1 cellular context compared by ENCODE assay signal in genomic region chr1:154607748-154608521, GRCh38.
A peak's percentile ranks its signal among the peaks of the same experiment; 100 is the strongest.
TF ChIP-seq lines count a peak whose summit lies in the region.

Gene ADAR, minus strand, starts transcription at chr1:154608186. Its CDS starts 180 bp downstream, at chr1:154608006.

TF ChIP-seq in HepG2, 621 proteins besides CTCF, POLR2A, EP300 and RAD21 (continued from another document and continues in another):
- TF ChIP-seq HBP1 (CRISPR knock-in tag; IDR thresholded peaks at IDR 0.05; ENCODE audit: low read depth): no peak
- TF ChIP-seq ZNF20 (CRISPR knock-in tag; IDR thresholded peaks at IDR 0.05): no peak
- TF ChIP-seq ZNF264 (CRISPR knock-in tag; IDR thresholded peaks at IDR 0.05): no peak
- peak; percentile 66; the same call in 1 of the 2 replicates for TF ChIP-seq NR0B2 (CRISPR knock-in tag; IDR thresholded peaks at IDR 0.05)
- no peak for TF ChIP-seq ZNF589 (CRISPR knock-in tag; conservative IDR thresholded peaks at IDR 0.05)
- TF ChIP-seq CENPX (CRISPR knock-in tag; IDR thresholded peaks at IDR 0.05): no peak
- peak; percentile 14 for TF ChIP-seq TEAD3 (CRISPR knock-in tag; optimal IDR thresholded peaks at IDR 0.05; ENCODE audit: borderline replicate concordance)
- TF ChIP-seq ZFY (CRISPR knock-in tag; IDR thresholded peaks at IDR 0.05): peak; percentile 89
- peak; percentile 71 for TF ChIP-seq PHF21A (CRISPR knock-in tag; IDR thresholded peaks at IDR 0.05)
- TF ChIP-seq MTA3 (CRISPR knock-in tag; IDR thresholded peaks at IDR 0.05): no peak
- TF ChIP-seq DRAP1 (CRISPR knock-in tag; IDR thresholded peaks at IDR 0.05): 0 out of 2 replicates have a peak, but pooled peaks have one; percentile 1
- no peak for TF ChIP-seq SCMH1 (CRISPR knock-in tag; IDR thresholded peaks at IDR 0.05; ENCODE audit: borderline replicate concordance)
- TF ChIP-seq MXD1 (CRISPR knock-in tag; IDR thresholded peaks at IDR 0.05): peak; percentile 55; the same call in 1 of the 2 replicates
- no peak; the same call in none of the 2 replicates for TF ChIP-seq CREM (IDR thresholded peaks at IDR 0.05)
- TF ChIP-seq CREM (CRISPR knock-in tag; IDR thresholded peaks at IDR 0.05): no peak
- no peak; the same call in 1 of the 2 replicates for TF ChIP-seq ZNF503 (CRISPR knock-in tag; IDR thresholded peaks at IDR 0.05)
- TF ChIP-seq ZBTB7A (CRISPR knock-in tag; IDR thresholded peaks at IDR 0.05): no peak
- TF ChIP-seq BRD4 (CRISPR knock-in tag; IDR thresholded peaks at IDR 0.05): no peak
- TF ChIP-seq FLYWCH1 (CRISPR knock-in tag; IDR thresholded peaks at IDR 0.05): no peak
- peak; percentile 24; the same call in 1 of the 2 replicates for TF ChIP-seq ZBTB7B (CRISPR knock-in tag; IDR thresholded peaks at IDR 0.05)
- TF ChIP-seq MAZ (IDR thresholded peaks at IDR 0.05; ENCODE audit: borderline replicate concordance, low read depth, low read length): peak; percentile 47; the same call in 1 of the 2 replicates
- TF ChIP-seq MAZ (CRISPR knock-in tag; IDR thresholded peaks at IDR 0.05; ENCODE audit: low read depth): peak; percentile 31; the same call in 1 of the 2 replicates
- no peak for TF ChIP-seq ETS1 (CRISPR knock-in tag; IDR thresholded peaks at IDR 0.05)
- TF ChIP-seq NFYC (CRISPR knock-in tag; IDR thresholded peaks at IDR 0.05): no peak
- TF ChIP-seq HDAC1 (CRISPR knock-in tag; IDR thresholded peaks at IDR 0.05): no peak
- TF ChIP-seq ZMYM4 (CRISPR knock-in tag; IDR thresholded peaks at IDR 0.05): peak; percentile 6; the same call in 1 of the 2 replicates
- TF ChIP-seq GLMP (CRISPR knock-in tag; IDR thresholded peaks at IDR 0.05; ENCODE audit: borderline replicate concordance): no peak
- TF ChIP-seq FOXK1 (CRISPR knock-in tag; IDR thresholded peaks at IDR 0.05; ENCODE audit: borderline replicate concordance, low read depth): no peak
- TF ChIP-seq ZNF558 (CRISPR knock-in tag; IDR thresholded peaks at IDR 0.05; ENCODE audit: borderline replicate concordance): no peak; the same call in 1 of the 2 replicates
- no peak for TF ChIP-seq JUND (CRISPR knock-in tag; IDR thresholded peaks at IDR 0.05)
- no peak for TF ChIP-seq ZBTB40 (IDR thresholded peaks at IDR 0.05)
- TF ChIP-seq ZBTB40 (CRISPR knock-in tag; IDR thresholded peaks at IDR 0.05): 0 out of 2 replicates have a peak, but pooled peaks have one; percentile 25
- TF ChIP-seq TOE1 (CRISPR knock-in tag; IDR thresholded peaks at IDR 0.05): no peak
- TF ChIP-seq ZSCAN5A (CRISPR knock-in tag; IDR thresholded peaks at IDR 0.05; ENCODE audit: borderline replicate concordance): no peak
- TF ChIP-seq ZNF7 (CRISPR knock-in tag; IDR thresholded peaks at IDR 0.05): no peak
- TF ChIP-seq ZMAT5 (CRISPR knock-in tag; IDR thresholded peaks at IDR 0.05; ENCODE audit: borderline replicate concordance, low read depth): no peak
- TF ChIP-seq CAMTA2 (CRISPR knock-in tag; IDR thresholded peaks at IDR 0.05; ENCODE audit: borderline replicate concordance): no peak
- TF ChIP-seq ZNF567 (CRISPR knock-in tag; IDR thresholded peaks at IDR 0.05; ENCODE audit: borderline replicate concordance): no peak
- TF ChIP-seq MAFF (IDR thresholded peaks at IDR 0.05; ENCODE audit: low read depth, low read length): no peak
- TF ChIP-seq ESRRA (CRISPR knock-in tag; IDR thresholded peaks at IDR 0.05; ENCODE audit: low read depth): no peak; the same call in 1 of the 2 replicates
- no peak for TF ChIP-seq ZNF841 (CRISPR knock-in tag; IDR thresholded peaks at IDR 0.05; ENCODE audit: borderline replicate concordance)
- TF ChIP-seq HIVEP1 (CRISPR knock-in tag; IDR thresholded peaks at IDR 0.05): no peak
- TF ChIP-seq ZNF770 (CRISPR knock-in tag; IDR thresholded peaks at IDR 0.05): 0 out of 2 replicates have a peak, but pooled peaks have one; percentile 33
- TF ChIP-seq KAT8 (CRISPR knock-in tag; IDR thresholded peaks at IDR 0.05): peak; percentile 47; the same call in 1 of the 2 replicates
- TF ChIP-seq SAFB2 (CRISPR knock-in tag; IDR thresholded peaks at IDR 0.05; ENCODE audit: borderline replicate concordance, low read depth): peak; percentile 84
